ENCODE assay signal across 8 cellular contexts in the genomic region with DNA sequence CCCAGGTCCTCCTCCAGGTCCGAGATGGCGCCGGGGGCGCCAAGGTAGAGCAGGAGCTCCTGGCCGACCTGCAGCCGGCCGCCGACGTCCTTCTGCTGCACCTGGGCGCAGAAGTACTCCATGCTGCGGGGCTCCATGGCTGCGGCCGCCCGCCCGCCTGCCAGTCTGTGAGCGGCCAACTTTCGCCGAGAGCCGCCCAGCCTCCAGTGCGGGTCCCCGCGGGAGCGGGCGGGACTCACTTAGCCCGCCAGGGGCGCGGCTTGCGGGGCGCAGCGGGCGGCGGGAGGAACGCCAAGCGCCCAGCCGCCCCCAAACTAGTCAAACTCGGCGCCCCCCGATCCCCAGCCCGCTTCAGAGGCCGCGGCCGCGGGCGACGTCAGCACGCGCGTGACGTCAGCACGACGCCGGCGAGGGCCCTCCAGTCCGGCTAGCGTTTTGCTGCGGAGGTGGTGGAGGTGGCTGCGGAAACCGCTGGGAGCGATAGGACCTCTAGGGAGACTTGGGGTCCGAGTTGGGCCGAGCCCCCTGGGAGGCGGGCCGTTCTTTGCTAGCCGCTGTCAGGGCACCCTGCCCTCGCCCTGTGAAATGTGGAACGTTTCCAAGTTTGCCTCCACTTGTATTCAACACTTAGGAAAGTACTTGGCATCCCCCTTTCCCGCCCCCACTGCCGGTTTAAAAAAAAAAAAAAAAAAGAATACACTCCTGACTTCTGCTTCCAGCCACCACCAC. TPM values are rescaled to one million over a fixed set of nuclear protein-coding genes. Genes with fewer than 3 reads are reported as not detected.
A peak's percentile ranks its signal among the peaks of the same experiment; 100 is the strongest.
DNase-seq lines count a peak whose midpoint lies in the region; FAIRE-seq and TF ChIP-seq lines count a peak whose summit lies in the region.

Gene CLASP2 (minus strand): TSS at position 389 of the 729 bp plus-strand sequence. CDS start 252 bp downstream, at position 137.

- H4K20me1 ChIP-seq in neural progenitor cell (ENCODE audit: low read depth) = peaks cover 27% of the 10 kb centered on the region

- DNase-seq in ELF-1 (ENCODE audit: low read depth, low spot score) (peak; percentile 92), H54 (ENCODE audit: insufficient read length, low spot score) (peak; percentile 80), LoVo (ENCODE audit: low spot score) (peak; percentile 86), SHP77 treated with DMSO at 0.1 percent for 48 hours (lab: John Stamatoyannopoulos, UW) (peak; percentile 55), foreskin fibroblast (peak; percentile 89 to 97), neural progenitor cell (ENCODE audit: low spot score) (peak; percentile 95)
- DNase-seq in activated effector memory CD4-positive, alpha-beta T cell treated with anti-CD3 and anti-CD28 coated beads, Interleukin-2, amount 50 U/mL, for 16 hours = peak; percentile 94

- peaks cover 15% of the 10 kb centered on the region for H3K4me1 ChIP-seq in neural progenitor cell
- no peaks in the 10 kb centered on the region for H3K4me1 ChIP-seq in stomach smooth muscle (ENCODE audit: control insufficient read depth, insufficient read depth, low read length)

- no peaks in the 10 kb centered on the region for H3K36me3 ChIP-seq in neural progenitor cell
- H3K36me3 ChIP-seq in stomach smooth muscle (ENCODE audit: control insufficient read depth in 2 of 2, insufficient read depth in 2 of 2, low read length in 2 of 2) = no peaks in the 10 kb centered on the region

- peak within 1 kb of the TSS; percentile 97 for H2AFZ ChIP-seq in neural progenitor cell (replicated peaks)

- peaks cover 47% of the 10 kb centered on the region for H3K79me2 ChIP-seq in neural progenitor cell (ENCODE audit: low read depth)

- H3K9me3 Mint-ChIP-seq in neural progenitor cell = no peaks in the 10 kb centered on the region

- TF ChIP-seq CTCF in foreskin fibroblast (IDR thresholded peaks at IDR 0.05; ENCODE audit: low read depth, low read length) (no peak), neural progenitor cell (IDR thresholded peaks at IDR 0.05) (peak; percentile 32)

- H3K27me3 Mint-ChIP-seq in neural progenitor cell (ENCODE audit: insufficient read depth, low read depth) = no peaks in the 10 kb centered on the region

- H3K9me3 ChIP-seq in neural progenitor cell (ENCODE audit: low read depth) = no peaks in the 10 kb centered on the region
- no peaks in the 10 kb centered on the region for H3K9me3 ChIP-seq in stomach smooth muscle (ENCODE audit: control insufficient read depth in 2 of 2, low read length in 2 of 2)

- peak within 1 kb of the TSS; percentile 97 for H3K4me2 ChIP-seq in neural progenitor cell

- peak; percentile 64 for FAIRE-seq in H54 (lab: Jason Lieb, UNC)

- H3K27ac Mint-ChIP-seq in neural progenitor cell = peak within 1 kb of the TSS; percentile 90

- H3K9ac ChIP-seq in neural progenitor cell (peak within 1 kb of the TSS; percentile 45), stomach smooth muscle (ENCODE audit: low read length in 2 of 2) (peak within 1 kb of the TSS; percentile 77 to 86)

- H3F3A ChIP-seq in neural progenitor cell (ENCODE audit: low read depth) = no peaks in the 10 kb centered on the region

- H3K4me3 Mint-ChIP-seq in neural progenitor cell = no peak within 1 kb of the TSS

- H3K4me1 Mint-ChIP-seq in neural progenitor cell = peaks cover 14% of the 10 kb centered on the region

- H3K27me3 ChIP-seq in neural progenitor cell (no peaks in the 10 kb centered on the region), stomach smooth muscle (ENCODE audit: control insufficient read depth in 1 of 2, insufficient read depth in 2 of 2, low read length in 2 of 2) (no peaks in the 10 kb centered on the region)

- H3K4me3 ChIP-seq in foreskin fibroblast (ENCODE audit: low read depth in 1 of 2, low read length in 2 of 2) (peak within 1 kb of the TSS; percentile 80), neural progenitor cell (peak within 1 kb of the TSS; percentile 75), stomach smooth muscle (ENCODE audit: low read length in 2 of 2) (peak within 1 kb of the TSS; percentile 85 to 86)

- peak; percentile 86 for TF ChIP-seq POLR2A in H54 (IDR thresholded peaks at IDR 0.05; ENCODE audit: low read depth, low read length)

- peaks cover 3% of the 10 kb centered on the region for H3K36me3 Mint-ChIP-seq in neural progenitor cell

- H3K27ac ChIP-seq in neural progenitor cell = peak within 1 kb of the TSS; percentile 87
- peak within 1 kb of the TSS; percentile 85 for H3K27ac ChIP-seq in stomach smooth muscle (ENCODE audit: low read length)

RNA-seq across cellular contexts. Expression of gene CLASP2, which starts in this region (rescaled TPM):
- 63.9 and 125 TPM in 2 replicates for total RNA-seq in neural progenitor cell (ENCODE audit: low replicate concordance)

Comparison
In these comparisons a context has a peak if more than half of its experiments do, and no peak if none do; other contexts are left out.
1. Peak in every context shown above with its lines: DNase-seq, H3K4me3 ChIP-seq and H3K27ac ChIP-seq.